1 cellular context compared by ENCODE assay signal in genomic region chr1:6579374-6580118, GRCh38.
TF ChIP-seq lines count a peak whose summit lies in the region.

TSS of gene ZBTB48 (plus strand) at chr1:6579994. CDS start at chr1:6580610, 616 bp downstream.

TF ChIP-seq in HepG2, 621 proteins besides CTCF, POLR2A, EP300 and RAD21 (continued from another document and continues in another):
- TF ChIP-seq GRHL1 (CRISPR knock-in tag; conservative IDR thresholded peaks at IDR 0.05) (no peak), ZNF33B (CRISPR knock-in tag; IDR thresholded peaks at IDR 0.05) (no peak), ARID4A (CRISPR knock-in tag; IDR thresholded peaks at IDR 0.05; ENCODE audit: borderline replicate concordance) (peak; percentile 86; the same call in 1 of the 2 replicates), KMT2A (CRISPR knock-in tag; IDR thresholded peaks at IDR 0.05) (no peak), CHCHD3 (CRISPR knock-in tag; IDR thresholded peaks at IDR 0.05) (no peak), TEAD3 (CRISPR knock-in tag; optimal IDR thresholded peaks at IDR 0.05; ENCODE audit: borderline replicate concordance) (no peak), ATF4 (CRISPR knock-in tag; IDR thresholded peaks at IDR 0.05) (no peak), ZNF232 (CRISPR knock-in tag; IDR thresholded peaks at IDR 0.05; ENCODE audit: borderline replicate concordance) (peak; percentile 45; the same call in 1 of the 2 replicates), POLR2AphosphoS2 (IDR thresholded peaks at IDR 0.05; ENCODE audit: low read depth, low read length) (no peak), SIX1 (CRISPR knock-in tag; IDR thresholded peaks at IDR 0.05; ENCODE audit: borderline replicate concordance) (no peak), SNAI1 (CRISPR knock-in tag; IDR thresholded peaks at IDR 0.05; ENCODE audit: borderline replicate concordance) (0 out of 2 replicates have a peak, but pooled peaks have one; percentile 47), ZNF546 (CRISPR knock-in tag; conservative IDR thresholded peaks at IDR 0.05) (peak; percentile 88), ZNF674 (CRISPR knock-in tag; IDR thresholded peaks at IDR 0.05; ENCODE audit: low read depth) (no peak; the same call in 1 of the 2 replicates), CENPBD1 (CRISPR knock-in tag; IDR thresholded peaks at IDR 0.05; ENCODE audit: borderline replicate concordance, low read depth) (no peak), NR2F1 (CRISPR knock-in tag; IDR thresholded peaks at IDR 0.05) (peak; percentile 14 to 58; a peak in 1 of 4 replicates), ZNF253 (CRISPR knock-in tag; IDR thresholded peaks at IDR 0.05; ENCODE audit: borderline replicate concordance) (no peak), ZNF724P (CRISPR knock-in tag; IDR thresholded peaks at IDR 0.05; ENCODE audit: borderline replicate concordance) (no peak), ZNF367 (CRISPR knock-in tag; IDR thresholded peaks at IDR 0.05; ENCODE audit: borderline replicate concordance) (no peak; the same call in 1 of the 2 replicates), ZNF570 (CRISPR knock-in tag; IDR thresholded peaks at IDR 0.05; ENCODE audit: borderline replicate concordance) (no peak), ZBTB3 (CRISPR knock-in tag; IDR thresholded peaks at IDR 0.05; ENCODE audit: borderline replicate concordance, low read depth) (no peak; the same call in 1 of the 2 replicates), RFX3 (CRISPR knock-in tag; IDR thresholded peaks at IDR 0.05) (peak; percentile 79), ZNF160 (CRISPR knock-in tag; IDR thresholded peaks at IDR 0.05) (0 out of 2 replicates have a peak, but pooled peaks have one; percentile 18), HIC2 (CRISPR knock-in tag; IDR thresholded peaks at IDR 0.05; ENCODE audit: low read depth) (0 out of 2 replicates have a peak, but pooled peaks have one; percentile 53), ZNF224 (CRISPR knock-in tag; IDR thresholded peaks at IDR 0.05) (no peak), SIN3B (IDR thresholded peaks at IDR 0.05; ENCODE audit: low read length) (no peak), ZFP90 (CRISPR knock-in tag; IDR thresholded peaks at IDR 0.05; ENCODE audit: borderline replicate concordance) (0 out of 2 replicates have a peak, but pooled peaks have one; percentile 16), ZHX1 (CRISPR knock-in tag; IDR thresholded peaks at IDR 0.05; ENCODE audit: low read depth) (no peak; the same call in none of the 2 replicates), SYNCRIP (IDR thresholded peaks at IDR 0.05; ENCODE audit: insufficient read depth, low read depth, low read length) (no peak), MEIS1 (CRISPR knock-in tag; IDR thresholded peaks at IDR 0.05; ENCODE audit: borderline replicate concordance) (peak; percentile 56; the same call in 1 of the 2 replicates), GPN1 (CRISPR knock-in tag; IDR thresholded peaks at IDR 0.05; ENCODE audit: borderline replicate concordance) (no peak)
- TF ChIP-seq, protein P1, sequence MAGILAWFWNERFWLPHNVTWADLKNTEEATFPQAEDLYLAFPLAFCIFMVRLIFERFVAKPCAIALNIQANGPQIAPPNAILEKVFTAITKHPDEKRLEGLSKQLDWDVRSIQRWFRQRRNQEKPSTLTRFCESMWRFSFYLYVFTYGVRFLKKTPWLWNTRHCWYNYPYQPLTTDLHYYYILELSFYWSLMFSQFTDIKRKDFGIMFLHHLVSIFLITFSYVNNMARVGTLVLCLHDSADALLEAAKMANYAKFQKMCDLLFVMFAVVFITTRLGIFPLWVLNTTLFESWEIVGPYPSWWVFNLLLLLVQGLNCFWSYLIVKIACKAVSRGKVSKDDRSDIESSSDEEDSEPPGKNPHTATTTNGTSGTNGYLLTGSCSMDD (CRISPR knock-in tag; IDR thresholded peaks at IDR 0.05) = 0 out of 2 replicates have a peak, but pooled peaks have one; percentile 38
- TF ChIP-seq, protein P2, sequence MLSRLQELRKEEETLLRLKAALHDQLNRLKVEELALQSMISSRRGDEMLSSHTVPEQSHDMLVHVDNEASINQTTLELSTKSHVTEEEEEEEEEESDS (CRISPR knock-in tag; IDR thresholded peaks at IDR 0.05; ENCODE audit: borderline replicate concordance) = no peak
- TF ChIP-seq, protein P3, sequence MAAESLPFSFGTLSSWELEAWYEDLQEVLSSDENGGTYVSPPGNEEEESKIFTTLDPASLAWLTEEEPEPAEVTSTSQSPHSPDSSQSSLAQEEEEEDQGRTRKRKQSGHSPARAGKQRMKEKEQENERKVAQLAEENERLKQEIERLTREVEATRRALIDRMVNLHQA (CRISPR knock-in tag; IDR thresholded peaks at IDR 0.05) = no peak
- TF ChIP-seq, protein P4, sequence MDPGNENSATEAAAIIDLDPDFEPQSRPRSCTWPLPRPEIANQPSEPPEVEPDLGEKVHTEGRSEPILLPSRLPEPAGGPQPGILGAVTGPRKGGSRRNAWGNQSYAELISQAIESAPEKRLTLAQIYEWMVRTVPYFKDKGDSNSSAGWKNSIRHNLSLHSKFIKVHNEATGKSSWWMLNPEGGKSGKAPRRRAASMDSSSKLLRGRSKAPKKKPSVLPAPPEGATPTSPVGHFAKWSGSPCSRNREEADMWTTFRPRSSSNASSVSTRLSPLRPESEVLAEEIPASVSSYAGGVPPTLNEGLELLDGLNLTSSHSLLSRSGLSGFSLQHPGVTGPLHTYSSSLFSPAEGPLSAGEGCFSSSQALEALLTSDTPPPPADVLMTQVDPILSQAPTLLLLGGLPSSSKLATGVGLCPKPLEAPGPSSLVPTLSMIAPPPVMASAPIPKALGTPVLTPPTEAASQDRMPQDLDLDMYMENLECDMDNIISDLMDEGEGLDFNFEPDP (CRISPR knock-in tag; conservative IDR thresholded peaks at IDR 0.05) = no peak
- TF ChIP-seq, protein P5, sequence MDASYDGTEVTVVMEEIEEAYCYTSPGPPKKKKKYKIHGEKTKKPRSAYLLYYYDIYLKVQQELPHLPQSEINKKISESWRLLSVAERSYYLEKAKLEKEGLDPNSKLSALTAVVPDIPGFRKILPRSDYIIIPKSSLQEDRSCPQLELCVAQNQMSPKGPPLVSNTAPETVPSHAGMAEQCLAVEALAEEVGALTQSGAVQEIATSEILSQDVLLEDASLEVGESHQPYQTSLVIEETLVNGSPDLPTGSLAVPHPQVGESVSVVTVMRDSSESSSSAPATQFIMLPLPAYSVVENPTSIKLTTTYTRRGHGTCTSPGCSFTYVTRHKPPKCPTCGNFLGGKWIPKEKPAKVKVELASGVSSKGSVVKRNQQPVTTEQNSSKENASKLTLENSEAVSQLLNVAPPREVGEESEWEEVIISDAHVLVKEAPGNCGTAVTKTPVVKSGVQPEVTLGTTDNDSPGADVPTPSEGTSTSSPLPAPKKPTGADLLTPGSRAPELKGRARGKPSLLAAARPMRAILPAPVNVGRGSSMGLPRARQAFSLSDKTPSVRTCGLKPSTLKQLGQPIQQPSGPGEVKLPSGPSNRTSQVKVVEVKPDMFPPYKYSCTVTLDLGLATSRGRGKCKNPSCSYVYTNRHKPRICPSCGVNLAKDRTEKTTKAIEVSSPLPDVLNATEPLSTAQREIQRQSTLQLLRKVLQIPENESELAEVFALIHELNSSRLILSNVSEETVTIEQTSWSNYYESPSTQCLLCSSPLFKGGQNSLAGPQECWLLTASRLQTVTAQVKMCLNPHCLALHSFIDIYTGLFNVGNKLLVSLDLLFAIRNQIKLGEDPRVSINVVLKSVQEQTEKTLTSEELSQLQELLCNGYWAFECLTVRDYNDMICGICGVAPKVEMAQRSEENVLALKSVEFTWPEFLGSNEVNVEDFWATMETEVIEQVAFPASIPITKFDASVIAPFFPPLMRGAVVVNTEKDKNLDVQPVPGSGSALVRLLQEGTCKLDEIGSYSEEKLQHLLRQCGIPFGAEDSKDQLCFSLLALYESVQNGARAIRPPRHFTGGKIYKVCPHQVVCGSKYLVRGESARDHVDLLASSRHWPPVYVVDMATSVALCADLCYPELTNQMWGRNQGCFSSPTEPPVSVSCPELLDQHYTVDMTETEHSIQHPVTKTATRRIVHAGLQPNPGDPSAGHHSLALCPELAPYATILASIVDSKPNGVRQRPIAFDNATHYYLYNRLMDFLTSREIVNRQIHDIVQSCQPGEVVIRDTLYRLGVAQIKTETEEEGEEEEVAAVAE (CRISPR knock-in tag; IDR thresholded peaks at IDR 0.05; ENCODE audit: borderline replicate concordance) = 0 out of 2 replicates have a peak, but pooled peaks have one; percentile 19
